In genomic region chr11:94753630-94754029, GRCh38 we compare ENCODE assay signal across 20 cellular contexts. TPM values are rescaled to one million over a fixed set of nuclear protein-coding genes. Genes with fewer than 3 reads are reported as not detected.
DNase-seq lines count a peak whose midpoint lies in the region; ATAC-seq, FAIRE-seq and TF ChIP-seq lines count a peak whose summit lies in the region.
"Had no signal": no experiment of that assay in that cellular context is flagged by ENCODE, and none has a peak within 500 bp of the region (broad histone marks: within the 10 kb centered on the region; RNA-seq: fewer than 3 reads in every experiment).

No MANE protein-coding gene starts in this region.

- H3K36me3 ChIP-seq in bronchial epithelial cell (ENCODE audit: control insufficient read depth, insufficient read depth, low read length), result peaks cover 5% of the 10 kb centered on the region
- H3K36me3 ChIP-seq in esophagus squamous epithelium, result no peaks in the 10 kb centered on the region
- H3K36me3 ChIP-seq in keratinocyte (ENCODE audit: control insufficient read depth in 2 of 2, extremely low read depth in 1 of 2, insufficient read depth in 2 of 2, low read length in 2 of 2), result peaks cover 8 to 16% of the 10 kb centered on the region in 2 experiments
- H3K36me3 ChIP-seq: BLaER1 treated with 17β-estradiol and CSF1 and Interleukin-3, amounts not matched to agents 10 nM and 100 nM had no signal

- H3K79me2 ChIP-seq in keratinocyte (ENCODE audit: control insufficient read depth, insufficient read depth, low read length), result peaks cover 51% of the 10 kb centered on the region

- intact Hi-C loops in esophagus squamous epithelium (cut with DNase I), result no loop called here

- H3K4me3 ChIP-seq in bronchial epithelial cell (ENCODE audit: low read depth, low read length), result no peak overlapping the region
- H3K4me3 ChIP-seq in esophagus squamous epithelium, result no peak overlapping the region
- no peak overlapping the region for H3K4me3 ChIP-seq in keratinocyte (ENCODE audit: control insufficient read depth in 2 of 3, extremely low read depth in 1 of 3, insufficient read depth in 2 of 3, low read depth in 1 of 3, low read length in 3 of 3)
- H3K4me3 ChIP-seq: BLaER1 treated with 17β-estradiol and CSF1 and Interleukin-3, amounts not matched to agents 10 nM and 100 nM; GM12878; GM23338 had no signal

- peaks cover 3% of the 10 kb centered on the region for H3K9me1 ChIP-seq in keratinocyte (ENCODE audit: control insufficient read depth, extremely low read depth, insufficient read depth, low read length)

- ATAC-seq in GM21381 (IDR thresholded peaks at IDR 0.05; ENCODE audit: unreplicated experiment), result no peak
- ATAC-seq: CD8-positive, alpha-beta T cell; GM12878; GM23338; HCT116 had no signal

- H3K9ac ChIP-seq in keratinocyte (ENCODE audit: control insufficient read depth, extremely low read depth, insufficient read depth, low read length), result no peak overlapping the region
- H3K9ac ChIP-seq: BLaER1 treated with 17β-estradiol and CSF1 and Interleukin-3, amounts not matched to agents 10 nM and 100 nM had no signal

- H3K27me3 ChIP-seq in bronchial epithelial cell (ENCODE audit: control insufficient read depth, insufficient read depth, low read length) (no peaks in the 10 kb centered on the region), esophagus squamous epithelium (no peaks in the 10 kb centered on the region), keratinocyte (ENCODE audit: control insufficient read depth, extremely low read depth, insufficient read depth, low read length) (no peaks in the 10 kb centered on the region)
- H3K27me3 ChIP-seq: BLaER1 treated with 17β-estradiol and CSF1 and Interleukin-3, amounts not matched to agents 10 nM and 100 nM had no signal

- dilution Hi-C loops in keratinocyte (cut with MboI; ENCODE audit: extremely low pct_ligation_motif_present, low sequenced_read_pairs), result no loop called here

- FAIRE-seq in bronchial epithelial cell (lab: Jason Lieb, UNC) (no peak), keratinocyte (lab: Jason Lieb, UNC) (peak; percentile 58)
- FAIRE-seq: GM12878, GM19239, HTR-8/SVneo had no signal

- H2AFZ ChIP-seq in keratinocyte (ENCODE audit: control insufficient read depth, low read length), result no peak overlapping the region
- H2AFZ ChIP-seq: GM23338 had no signal

- no peaks in the 10 kb centered on the region for H4K20me1 ChIP-seq in keratinocyte (ENCODE audit: control insufficient read depth, extremely low read depth, insufficient read depth, low read length)
- H4K20me1 ChIP-seq: BLaER1 treated with 17β-estradiol and CSF1 and Interleukin-3, amounts not matched to agents 10 nM and 100 nM had no signal

- TF ChIP-seq CTCF in bronchial epithelial cell (IDR thresholded peaks at IDR 0.05; ENCODE audit: insufficient read depth, low read length, severe bottlenecking) (no peak), esophagus squamous epithelium (IDR thresholded peaks at IDR 0.05) (no peak), keratinocyte (optimal IDR thresholded peaks at IDR 0.05 in 1 of 3, IDR thresholded peaks at IDR 0.05 in 1 of 3, conservative IDR thresholded peaks at IDR 0.05 in 1 of 3; ENCODE audit: extremely low read depth in 1 of 3, insufficient read depth in 2 of 3, low read length in 3 of 3) (no peak)

- DNase-seq in bronchial epithelial cell (ENCODE audit: low read depth), result peak; percentile 74
- DNase-seq in epithelial cell of prostate (ENCODE audit: low read depth, low spot score), result no peak
- DNase-seq in esophagus squamous epithelium (lab: John Stamatoyannopoulos, UW), result no peak
- DNase-seq in keratinocyte (ENCODE audit: low read depth, low spot score), result no peak
- no peak for DNase-seq in T-helper 9 cell
- DNase-seq in DMS79 treated with DMSO at 0.1 percent for 48 hours (lab: John Stamatoyannopoulos, UW), result no peak
- DNase-seq: Calu3; CD8-positive, alpha-beta T cell; DND-41; EL; H7; HFFc6; IMR-90 had no signal

- peak overlapping the region; percentile 29 for H3K4me2 ChIP-seq in keratinocyte (ENCODE audit: control insufficient read depth, extremely low read depth, insufficient read depth, low read depth, low read length)
- H3K4me2 ChIP-seq: BLaER1 treated with 17β-estradiol and CSF1 and Interleukin-3, amounts not matched to agents 10 nM and 100 nM; GM23338 had no signal

- WGBS in esophagus squamous epithelium, 2 donors, result 29 to 60% methylated on average over 1 of the region's 1 CpG

- peak overlapping the region; percentile 100 for H3K27ac ChIP-seq in epithelial cell of prostate
- peak overlapping the region in 3 of 4 donors; percentile 31 to 74 (median 70) for H3K27ac ChIP-seq in esophagus squamous epithelium
- H3K27ac ChIP-seq in keratinocyte (ENCODE audit: control insufficient read depth, insufficient read depth, low read length), result peak overlapping the region; percentile 99
- H3K27ac ChIP-seq: BLaER1 treated with 17β-estradiol and CSF1 and Interleukin-3, amounts not matched to agents 10 nM and 100 nM had no signal

- H3K4me1 ChIP-seq in esophagus squamous epithelium (peaks cover 4 to 60% (median 33%) of the 10 kb centered on the region in 3 donors), keratinocyte (ENCODE audit: control insufficient read depth, extremely low read depth, insufficient read depth, low read length) (peaks cover 64% of the 10 kb centered on the region)

- TF ChIP-seq POLR2A in esophagus squamous epithelium (IDR thresholded peaks at IDR 0.05), result no peak

- H3K9me3 ChIP-seq in esophagus squamous epithelium, result no peaks in the 10 kb centered on the region
- H3K9me3 ChIP-seq in keratinocyte (ENCODE audit: control insufficient read depth, low read depth, low read length), result no peaks in the 10 kb centered on the region
- H3K9me3 ChIP-seq: BLaER1 treated with 17β-estradiol and CSF1 and Interleukin-3, amounts not matched to agents 10 nM and 100 nM had no signal

RNA-seq across cellular contexts. Expression of gene AMOTL1, which starts 14.5 kb away (rescaled TPM):
- total RNA-seq in bronchial epithelial cell, result 62.1 and 64.8 TPM in 2 replicates
- 10 to 100 TPM; 47.2 to 91.6 (median 66.9) TPM for total RNA-seq in esophagus squamous epithelium
- polyA plus RNA-seq in keratinocyte, result 62.4 to 110 TPM (median 86.5 TPM) in 3 replicates
- polyA plus RNA-seq in keratinocyte (2011; ENCODE audit: low read depth), result 28.9 TPM
- polyA plus RNA-seq in keratinocyte (2011; cell fraction: cytosol; rRNA removed), result 58.9 and 89.6 TPM in 2 replicates
- 149 and 163 TPM in 2 replicates for polyA plus RNA-seq in keratinocyte (2011; cell fraction: nucleus; rRNA removed)
- 31.6 and 98.4 TPM in 2 replicates for polyA plus RNA-seq in keratinocyte (2012; ENCODE audit: low replicate concordance)
- polyA minus RNA-seq in keratinocyte, result 140 to 193 TPM (median 155 TPM) in 3 replicates
- 103 TPM for polyA minus RNA-seq in keratinocyte (2011; cell fraction: cytosol; rRNA and poly(A)+ RNA removed)
- 195 and 328 TPM in 2 replicates for polyA minus RNA-seq in keratinocyte (2011; cell fraction: nucleus; rRNA and poly(A)+ RNA removed)
